Comparison of ENCODE assay signal across 1 cellular context in the genomic region with DNA sequence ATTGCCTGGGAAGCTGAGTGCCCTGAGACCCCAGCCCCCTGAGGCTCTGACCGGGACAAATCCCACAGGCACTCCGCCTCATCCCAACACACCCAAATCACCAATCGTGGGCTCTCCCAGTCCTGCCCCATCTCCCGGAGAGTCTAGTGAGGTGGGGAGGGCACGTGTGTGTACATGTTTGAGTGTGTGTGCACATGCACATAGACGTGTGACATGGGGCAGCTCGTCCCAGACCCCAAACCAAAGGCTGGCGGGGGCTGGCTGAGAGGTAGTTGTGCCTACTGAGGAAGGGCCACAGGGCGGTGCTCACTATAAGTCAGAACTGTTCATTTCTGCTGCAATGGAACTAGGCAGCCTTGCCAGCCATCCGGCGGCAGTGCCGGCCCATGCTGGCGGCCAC.
TF ChIP-seq lines count a peak whose summit lies in the region.

No MANE protein-coding gene starts in this region.

TF ChIP-seq in SK-N-SH treated with all-trans-retinoic acid at 6 μM for 48 hours, 23 proteins besides CTCF, POLR2A, EP300 and RAD21:
- TF ChIP-seq, protein P1, sequence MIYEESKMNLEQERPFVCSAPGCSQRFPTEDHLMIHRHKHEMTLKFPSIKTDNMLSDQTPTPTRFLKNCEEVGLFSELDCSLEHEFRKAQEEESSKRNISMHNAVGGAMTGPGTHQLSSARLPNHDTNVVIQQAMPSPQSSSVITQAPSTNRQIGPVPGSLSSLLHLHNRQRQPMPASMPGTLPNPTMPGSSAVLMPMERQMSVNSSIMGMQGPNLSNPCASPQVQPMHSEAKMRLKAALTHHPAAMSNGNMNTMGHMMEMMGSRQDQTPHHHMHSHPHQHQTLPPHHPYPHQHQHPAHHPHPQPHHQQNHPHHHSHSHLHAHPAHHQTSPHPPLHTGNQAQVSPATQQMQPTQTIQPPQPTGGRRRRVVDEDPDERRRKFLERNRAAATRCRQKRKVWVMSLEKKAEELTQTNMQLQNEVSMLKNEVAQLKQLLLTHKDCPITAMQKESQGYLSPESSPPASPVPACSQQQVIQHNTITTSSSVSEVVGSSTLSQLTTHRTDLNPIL (CRISPR knock-in tag; IDR thresholded peaks at IDR 0.05; ENCODE audit: low read depth): no peak
- TF ChIP-seq GLIS3 (CRISPR knock-in tag; IDR thresholded peaks at IDR 0.05) (no peak), ISL1 (CRISPR knock-in tag; IDR thresholded peaks at IDR 0.05) (no peak), ZNF70 (CRISPR knock-in tag; IDR thresholded peaks at IDR 0.05) (no peak), ZC3H10 (CRISPR knock-in tag; IDR thresholded peaks at IDR 0.05) (no peak), TOX (CRISPR knock-in tag; IDR thresholded peaks at IDR 0.05; ENCODE audit: borderline replicate concordance) (no peak), CSRNP3 (CRISPR knock-in tag; IDR thresholded peaks at IDR 0.05) (no peak), OSR1 (CRISPR knock-in tag; IDR thresholded peaks at IDR 0.05) (no peak), PATZ1 (CRISPR knock-in tag; IDR thresholded peaks at IDR 0.05; ENCODE audit: borderline replicate concordance) (no peak), SNAI2 (CRISPR knock-in tag; IDR thresholded peaks at IDR 0.05) (no peak), BACH2 (CRISPR knock-in tag; IDR thresholded peaks at IDR 0.05; ENCODE audit: borderline replicate concordance) (no peak), ZNF565 (CRISPR knock-in tag; conservative IDR thresholded peaks at IDR 0.05; ENCODE audit: low read depth) (no peak), CSDC2 (CRISPR knock-in tag; IDR thresholded peaks at IDR 0.05) (no peak), RARB (CRISPR knock-in tag; IDR thresholded peaks at IDR 0.05) (no peak), ARNTL (CRISPR knock-in tag; IDR thresholded peaks at IDR 0.05; ENCODE audit: borderline replicate concordance, low read depth) (no peak), TCF4 (CRISPR knock-in tag; IDR thresholded peaks at IDR 0.05; ENCODE audit: borderline replicate concordance) (no peak), ZNF8 (CRISPR knock-in tag; IDR thresholded peaks at IDR 0.05) (no peak), POU6F1 (CRISPR knock-in tag; IDR thresholded peaks at IDR 0.05; ENCODE audit: borderline replicate concordance, low read depth) (no peak)
- TF ChIP-seq, protein P2, sequence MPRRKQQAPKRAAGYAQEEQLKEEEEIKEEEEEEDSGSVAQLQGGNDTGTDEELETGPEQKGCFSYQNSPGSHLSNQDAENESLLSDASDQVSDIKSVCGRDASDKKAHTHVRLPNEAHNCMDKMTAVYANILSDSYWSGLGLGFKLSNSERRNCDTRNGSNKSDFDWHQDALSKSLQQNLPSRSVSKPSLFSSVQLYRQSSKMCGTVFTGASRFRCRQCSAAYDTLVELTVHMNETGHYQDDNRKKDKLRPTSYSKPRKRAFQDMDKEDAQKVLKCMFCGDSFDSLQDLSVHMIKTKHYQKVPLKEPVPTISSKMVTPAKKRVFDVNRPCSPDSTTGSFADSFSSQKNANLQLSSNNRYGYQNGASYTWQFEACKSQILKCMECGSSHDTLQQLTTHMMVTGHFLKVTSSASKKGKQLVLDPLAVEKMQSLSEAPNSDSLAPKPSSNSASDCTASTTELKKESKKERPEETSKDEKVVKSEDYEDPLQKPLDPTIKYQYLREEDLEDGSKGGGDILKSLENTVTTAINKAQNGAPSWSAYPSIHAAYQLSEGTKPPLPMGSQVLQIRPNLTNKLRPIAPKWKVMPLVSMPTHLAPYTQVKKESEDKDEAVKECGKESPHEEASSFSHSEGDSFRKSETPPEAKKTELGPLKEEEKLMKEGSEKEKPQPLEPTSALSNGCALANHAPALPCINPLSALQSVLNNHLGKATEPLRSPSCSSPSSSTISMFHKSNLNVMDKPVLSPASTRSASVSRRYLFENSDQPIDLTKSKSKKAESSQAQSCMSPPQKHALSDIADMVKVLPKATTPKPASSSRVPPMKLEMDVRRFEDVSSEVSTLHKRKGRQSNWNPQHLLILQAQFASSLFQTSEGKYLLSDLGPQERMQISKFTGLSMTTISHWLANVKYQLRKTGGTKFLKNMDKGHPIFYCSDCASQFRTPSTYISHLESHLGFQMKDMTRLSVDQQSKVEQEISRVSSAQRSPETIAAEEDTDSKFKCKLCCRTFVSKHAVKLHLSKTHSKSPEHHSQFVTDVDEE (CRISPR knock-in tag; IDR thresholded peaks at IDR 0.05): no peak
